In the genomic region with DNA sequence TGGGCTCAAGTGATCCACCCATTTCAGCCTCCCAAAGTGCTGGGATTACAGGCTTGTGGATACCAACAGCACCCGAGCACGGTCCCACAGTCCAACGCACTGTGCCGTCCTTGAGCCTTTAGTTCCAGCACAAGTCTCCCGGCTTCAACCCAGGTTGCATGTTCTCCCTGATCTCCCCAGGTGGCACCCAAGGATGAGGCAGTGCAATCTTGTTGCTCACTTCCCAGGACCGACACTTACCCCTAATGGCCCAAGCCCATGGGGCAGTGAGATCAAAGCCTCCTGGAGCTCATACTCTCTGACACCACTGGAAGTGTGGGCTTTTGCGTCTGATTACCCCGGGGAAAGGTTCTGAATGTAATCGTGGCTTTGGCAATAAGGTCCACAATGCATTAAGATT, we compare ENCODE assay signal across 18 cellular contexts. TPM values are rescaled to one million over a fixed set of nuclear protein-coding genes. Genes with fewer than 3 reads are reported as not detected.
"Had no signal": no experiment of that assay in that cellular context is flagged by ENCODE, and none has a peak within 500 bp of the region (broad histone marks: within the 10 kb centered on the region; RNA-seq: fewer than 3 reads in every experiment).

No MANE protein-coding gene starts in this region.

- DNase-seq: Karpas-422, KG1, MG63, NCI-H1092, NCI-H1105 treated with DMSO at 0.1 percent for 48 hours, NCI-H1417 treated with DMSO at 0.1 percent for 48 hours, NCI-H146, NCI-H187, NCI-H2029, NCI-H2081 treated with DMSO at 0.1 percent for 48 hours, NCI-H2171, NCI-H226, NCI-H446, NCI-H510A, NCI-H526, SHP77 had no signal

- H3K9me3 ChIP-seq: MG63 had no signal

- H3K27ac ChIP-seq: RWPE1 had no signal

- H3K4me3 ChIP-seq: MG63 had no signal

- H3K27me3 ChIP-seq: MG63 had no signal

RNA-seq across cellular contexts. Expression of a gene that starts 3.5 kb away (rescaled TPM):
- total RNA-seq: HT-29 had no signal

RNA-seq across cellular contexts. Expression of a gene that starts 35.5 kb away (rescaled TPM):
- total RNA-seq: HT-29 had no signal

RNA-seq across cellular contexts. Expression of a gene that starts 47.1 kb away (rescaled TPM):
- total RNA-seq: HT-29 had no signal
